In genomic region chr1:206012086-206012859, GRCh38 we compare ENCODE assay signal across 10 cellular contexts. TPM values are rescaled to one million over a fixed set of nuclear protein-coding genes. Genes with fewer than 3 reads are reported as not detected.
DNase-seq lines count a peak whose midpoint lies in the region; ATAC-seq and TF ChIP-seq lines count a peak whose summit lies in the region.
"Had no signal": no experiment of that assay in that cellular context is flagged by ENCODE, and none has a peak within 500 bp of the region (broad histone marks: within the 10 kb centered on the region; RNA-seq: fewer than 3 reads in every experiment).

No MANE protein-coding gene starts in this region.

- H3K4me2 ChIP-seq in Karpas-422 (ENCODE audit: low read depth, low read length, poor library complexity, severe bottlenecking) = peak overlapping the region; percentile 3

- intact Hi-C loops in breast epithelium (cut with DNase I; ENCODE audit: low total_unique reads) = no loop called here

- H3K27me3 Mint-ChIP-seq in activated T-cell treated with anti-CD3 and anti-CD28 coated beads, Interleukin-2, amount 50 U/mL, for 72 hours (ENCODE audit: low read depth) = peaks cover 4% of the 10 kb centered on the region
- H3K27me3 Mint-ChIP-seq in memory B cell = no peaks in the 10 kb centered on the region

- H3K4me1 ChIP-seq in Karpas-422 (ENCODE audit: low read length) = peaks cover 10% of the 10 kb centered on the region
- H3K4me1 ChIP-seq in breast epithelium = no peaks in the 10 kb centered on the region

- H3K27me3 ChIP-seq in Karpas-422 (ENCODE audit: low read length) (no peaks in the 10 kb centered on the region), breast epithelium (no peaks in the 10 kb centered on the region)

- no peaks in the 10 kb centered on the region for H3K79me2 ChIP-seq in Karpas-422 (ENCODE audit: low read length)

- DNase-seq in Karpas-422 (peak; percentile 92), memory B cell (ENCODE audit: low spot score in 2 of 2) (peak; percentile 71 to 84), NK-92 (lab: John Stamatoyannopoulos, UW; ENCODE audit: unreplicated experiment) (no peak), NCI-H82 (lab: John Stamatoyannopoulos, UW) (no peak), breast epithelium (ENCODE audit: low spot score in 2 of 2) (no peak)
- peak; percentile 14 to 16 for DNase-seq in activated T-cell treated with anti-CD3 and anti-CD28 coated beads, Interleukin-2, amount 50 U/mL, for 72 hours

- H3K27ac ChIP-seq in Karpas-422 (ENCODE audit: low read length) (no peak overlapping the region), breast epithelium (no peak overlapping the region)

- H3K9me3 Mint-ChIP-seq in activated T-cell treated with anti-CD3 and anti-CD28 coated beads, Interleukin-2, amount 50 U/mL, for 72 hours = no peaks in the 10 kb centered on the region
- H3K9me3 Mint-ChIP-seq in memory B cell = no peaks in the 10 kb centered on the region

- H3K27ac Mint-ChIP-seq in activated T-cell treated with anti-CD3 and anti-CD28 coated beads, Interleukin-2, amount 50 U/mL, for 72 hours = no peak overlapping the region
- peak overlapping the region; percentile 93 for H3K27ac Mint-ChIP-seq in memory B cell

- H3K36me3 ChIP-seq in Karpas-422 (ENCODE audit: insufficient read depth, low read length) = no peaks in the 10 kb centered on the region
- no peaks in the 10 kb centered on the region for H3K36me3 ChIP-seq in breast epithelium

- no peak for TF ChIP-seq CTCF in breast epithelium (IDR thresholded peaks at IDR 0.05)

- H3K4me1 Mint-ChIP-seq in activated T-cell treated with anti-CD3 and anti-CD28 coated beads, Interleukin-2, amount 50 U/mL, for 72 hours (ENCODE audit: low read depth) = peaks cover 23% of the 10 kb centered on the region
- peaks cover 23% of the 10 kb centered on the region for H3K4me1 Mint-ChIP-seq in memory B cell

- H3K9me2 ChIP-seq in Karpas-422 (replicated peaks; ENCODE audit: insufficient read depth, low read length) = no peaks in the 10 kb centered on the region

- no peak overlapping the region for H3K9ac ChIP-seq in Karpas-422 (ENCODE audit: low read length)

- no peak overlapping the region for H3K4me3 ChIP-seq in Karpas-422 (ENCODE audit: low read length)
- no peak overlapping the region for H3K4me3 ChIP-seq in breast epithelium

- H4K20me1 ChIP-seq in Karpas-422 (ENCODE audit: insufficient read depth, low read depth, low read length) = no peaks in the 10 kb centered on the region

- H3K4me3 Mint-ChIP-seq in activated T-cell treated with anti-CD3 and anti-CD28 coated beads, Interleukin-2, amount 50 U/mL, for 72 hours = peak overlapping the region in 1 of 2 donors; percentile 35
- H3K4me3 Mint-ChIP-seq in memory B cell = peak overlapping the region; percentile 69

- no peak for TF ChIP-seq POLR2A in breast epithelium (IDR thresholded peaks at IDR 0.05)

- no peaks in the 10 kb centered on the region for H3K9me3 ChIP-seq in Karpas-422 (ENCODE audit: low read length)
- H3K9me3 ChIP-seq in breast epithelium = no peaks in the 10 kb centered on the region

- ATAC-seq in GM18508 (IDR thresholded peaks at IDR 0.05; ENCODE audit: insufficient read depth, unreplicated experiment) (peak; percentile 87), GM21825 (IDR thresholded peaks at IDR 0.05; ENCODE audit: unreplicated experiment) (peak; percentile 96), memory B cell (ENCODE audit: low read depth) (peak; percentile 99)
- ATAC-seq in activated T-cell treated with anti-CD3 and anti-CD28 coated beads, Interleukin-2, amount 50 U/mL, for 72 hours (replicated peaks in 1 of 2) = peak; percentile 77 to 84

- H2AFZ ChIP-seq in Karpas-422 (ENCODE audit: low read length) = peak overlapping the region; percentile 87

- no peaks in the 10 kb centered on the region for H3K36me3 Mint-ChIP-seq in activated T-cell treated with anti-CD3 and anti-CD28 coated beads, Interleukin-2, amount 50 U/mL, for 72 hours (ENCODE audit: insufficient read depth in 2 of 2)
- no peaks in the 10 kb centered on the region for H3K36me3 Mint-ChIP-seq in memory B cell

RNA-seq across cellular contexts. Expression of gene RAB7B, which starts 9.1 kb away (rescaled TPM):
- total RNA-seq in Karpas-422 (2014; rRNA removed; shearing (Covaris generic); ENCODE audit: low replicate concordance) = not detected in 2 replicates
- not detected for total RNA-seq in activated T-cell treated with anti-CD3 and anti-CD28 coated beads, Interleukin-2, amount 50 U/mL, for 72 hours
- total RNA-seq in breast epithelium = 1 to 10 TPM; 1.3 to 6.6 (median 2.9) TPM
- total RNA-seq: endothelial cell of umbilical vein, NCI-H460 had no signal

RNA-seq across cellular contexts. Expression of gene CTSE, which starts 11.4 kb away (rescaled TPM):
- not detected in 2 replicates for total RNA-seq in Karpas-422 (2014; rRNA removed; shearing (Covaris generic); ENCODE audit: low replicate concordance)
- not detected for total RNA-seq in activated T-cell treated with anti-CD3 and anti-CD28 coated beads, Interleukin-2, amount 50 U/mL, for 72 hours
- under 1 TPM in 1 of 3 donors, not detected in 2; under 0.01 TPM for total RNA-seq in breast epithelium
- total RNA-seq: endothelial cell of umbilical vein, NCI-H460 had no signal

RNA-seq across cellular contexts. Expression of gene RHEX, which starts 40.7 kb away (rescaled TPM):
- total RNA-seq in Karpas-422 (2014; rRNA removed; shearing (Covaris generic); ENCODE audit: low replicate concordance) = not detected in 2 replicates
- not detected for total RNA-seq in activated T-cell treated with anti-CD3 and anti-CD28 coated beads, Interleukin-2, amount 50 U/mL, for 72 hours
- 10 to 100 TPM in 1 of 3 donors, 1 to 10 TPM in 1, under 1 TPM in 1; 0.98 to 20.6 (median 4.4) TPM for total RNA-seq in breast epithelium
- total RNA-seq: endothelial cell of umbilical vein, NCI-H460 had no signal

Comparison
In these comparisons a context has a peak if more than half of its experiments do, and no peak if none do; other contexts are left out.
1. DNase-seq: peak in Karpas-422 (single experiment), activated T-cell treated with anti-CD3 and anti-CD28 coated beads, Interleukin-2, amount 50 U/mL, for 72 hours (2 of 2) and memory B cell (2 of 2); none in NK-92 (single experiment), NCI-H82 (single experiment) and breast epithelium (0 of 2).
2. Peak in every context shown above with its lines, with median percentiles within 50 percentile points of each other: ATAC-seq.